16 cellular contexts compared by ENCODE assay signal in the genomic region with DNA sequence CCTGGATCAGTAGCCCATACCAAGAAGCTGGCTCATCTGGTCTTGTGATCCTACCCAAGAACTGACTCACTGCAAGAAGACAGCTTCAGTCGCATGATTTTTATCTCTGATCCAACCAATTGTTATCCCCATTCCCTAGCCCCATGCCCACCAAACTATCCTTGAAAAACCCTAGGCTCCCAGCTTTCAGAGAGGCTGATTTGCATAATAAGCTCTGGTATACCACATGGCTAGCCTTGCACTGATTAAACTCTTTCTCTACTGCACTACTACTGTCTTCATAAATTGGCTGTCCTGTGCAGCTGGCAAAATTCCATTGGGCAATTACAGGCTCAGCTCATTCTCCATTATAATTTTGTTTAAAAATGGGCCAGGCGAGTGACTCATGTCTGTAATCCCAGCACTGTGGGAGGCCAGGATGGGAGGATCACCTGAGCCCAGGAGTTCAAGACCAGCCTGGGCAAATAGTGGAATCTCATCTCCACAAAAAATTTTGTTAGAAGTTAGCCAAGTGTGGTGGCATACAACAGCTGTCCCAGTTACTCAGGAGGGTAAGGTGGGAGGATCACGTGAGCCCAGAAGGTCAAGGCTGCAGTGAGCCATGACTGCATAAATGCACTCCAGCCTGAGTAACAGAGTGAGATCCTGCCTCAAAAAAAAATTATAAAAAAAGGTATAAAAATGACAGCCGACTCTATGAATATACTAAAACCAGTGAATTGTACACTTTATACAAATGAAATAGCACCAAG.
A peak's percentile ranks its signal among the peaks of the same experiment; 100 is the strongest.
DNase-seq lines count a peak whose midpoint lies in the region; ATAC-seq, FAIRE-seq and TF ChIP-seq lines count a peak whose summit lies in the region.
"Had no signal": no experiment of that assay in that cellular context is flagged by ENCODE, and none has a peak within 500 bp of the region (broad histone marks: within the 10 kb centered on the region; RNA-seq: fewer than 3 reads in every experiment).

No MANE protein-coding gene starts in this region.

- H3K4me1 ChIP-seq in breast epithelium (no peaks in the 10 kb centered on the region), Caco-2 (no peaks in the 10 kb centered on the region)

- H3K27ac Mint-ChIP-seq in MCF 10A (ENCODE audit: low read depth, unreplicated experiment), result peak overlapping the region; percentile 81
- H3K27ac Mint-ChIP-seq in CD4-positive, alpha-beta T cell, result no peak overlapping the region
- H3K27ac Mint-ChIP-seq in Caco-2 (ENCODE audit: unreplicated experiment), result no peak overlapping the region
- H3K27ac Mint-ChIP-seq: activated naive CD4-positive, alpha-beta T cell treated with anti-CD3 and anti-CD28 coated beads for 36 hours had no signal

- intact Hi-C loops in MCF 10A (cut with micrococcal nuclease) (no loop called here), breast epithelium (cut with DNase I; ENCODE audit: low total_unique reads) (no loop called here), Caco-2 (cut with micrococcal nuclease; ENCODE audit: unreplicated experiment) (no loop called here)
- intact Hi-C loops in CD4-positive, alpha-beta T cell (cut with DNase I, micrococcal nuclease), result no loop called here

- CTCF ChIA-PET in MCF 10A (lab: Yijun Ruan, JAX) (interaction anchor here (0.5 to 0.8 kb wide), 3 partner anchors 9 to 39 kb away, joined by 3 to 5 read pairs (median 3); no protein-coding TSS in a partner anchor), Caco-2 (lab: Charles Lee) (no interaction called here)
- CTCF ChIA-PET in CD4-positive, alpha-beta T cell (lab: Charles Lee), result no interaction called here

- H3K9me3 ChIP-seq in breast epithelium (no peaks in the 10 kb centered on the region), Caco-2 (no peaks in the 10 kb centered on the region)
- H3K9me3 ChIP-seq in CD4-positive, alpha-beta T cell (ENCODE audit: control insufficient read depth, low read length), result no peaks in the 10 kb centered on the region
- H3K9me3 ChIP-seq: ovary, suprapubic skin had no signal

- no peaks in the 10 kb centered on the region for H3K36me3 Mint-ChIP-seq in MCF 10A (ENCODE audit: insufficient read depth, unreplicated experiment)
- H3K36me3 Mint-ChIP-seq in CD4-positive, alpha-beta T cell (ENCODE audit: low read depth), result no peaks in the 10 kb centered on the region
- no peaks in the 10 kb centered on the region for H3K36me3 Mint-ChIP-seq in Caco-2 (ENCODE audit: insufficient read depth, unreplicated experiment)

- no peaks in the 10 kb centered on the region for H3K36me3 ChIP-seq in breast epithelium
- H3K36me3 ChIP-seq in Caco-2 (ENCODE audit: control insufficient read depth, insufficient read depth, low read length), result no peaks in the 10 kb centered on the region
- H3K36me3 ChIP-seq: ovary, suprapubic skin, WERI-Rb-1 had no signal

- no peak overlapping the region for H3K27ac ChIP-seq in breast epithelium
- no peak overlapping the region for H3K27ac ChIP-seq in CD4-positive, alpha-beta T cell (ENCODE audit: low read depth, low read length)
- H3K27ac ChIP-seq: ovary, suprapubic skin, WERI-Rb-1 had no signal

- TF ChIP-seq CTCF in MCF 10A (IDR thresholded peaks at IDR 0.05; ENCODE audit: unreplicated experiment) (no peak), breast epithelium (IDR thresholded peaks at IDR 0.05) (no peak), Caco-2 (IDR thresholded peaks at IDR 0.05; ENCODE audit: insufficient read depth in 1 of 2, low read depth in 1 of 2, low read length in 1 of 2, severe bottlenecking in 1 of 2, unreplicated experiment in 1 of 2) (no peak)
- no peak for TF ChIP-seq CTCF in CD4-positive, alpha-beta T cell (IDR thresholded peaks at IDR 0.05)

- no peaks in the 10 kb centered on the region for H3K27me3 Mint-ChIP-seq in MCF 10A (ENCODE audit: insufficient read depth, unreplicated experiment)
- H3K27me3 Mint-ChIP-seq in CD4-positive, alpha-beta T cell, result peaks cover 25% of the 10 kb centered on the region
- no peaks in the 10 kb centered on the region for H3K27me3 Mint-ChIP-seq in Caco-2 (ENCODE audit: insufficient read depth, unreplicated experiment)

- H3K4me3 ChIP-seq in breast epithelium, result no peak overlapping the region
- no peak overlapping the region for H3K4me3 ChIP-seq in Caco-2 (ENCODE audit: low read depth, low read length)
- H3K4me3 ChIP-seq: ovary, suprapubic skin had no signal

- H3K9me3 Mint-ChIP-seq in MCF 10A (ENCODE audit: unreplicated experiment) (no peaks in the 10 kb centered on the region), Caco-2 (ENCODE audit: unreplicated experiment) (peaks cover 12% of the 10 kb centered on the region)
- H3K9me3 Mint-ChIP-seq in CD4-positive, alpha-beta T cell, result no peaks in the 10 kb centered on the region
- H3K9me3 Mint-ChIP-seq: activated naive CD4-positive, alpha-beta T cell treated with anti-CD3 and anti-CD28 coated beads for 36 hours had no signal

- BruUV-seq in MCF 10A (replicated peaks; lab: Mats Ljungman, UMichigan) (no TSS peak), Caco-2 (replicated peaks; lab: Mats Ljungman, UMichigan) (no TSS peak)

- H3K4me3 Mint-ChIP-seq in MCF 10A (ENCODE audit: unreplicated experiment), result no peak overlapping the region
- H3K4me3 Mint-ChIP-seq in CD4-positive, alpha-beta T cell, result no peak overlapping the region
- no peak overlapping the region for H3K4me3 Mint-ChIP-seq in Caco-2 (ENCODE audit: unreplicated experiment)
- H3K4me3 Mint-ChIP-seq: activated naive CD4-positive, alpha-beta T cell treated with anti-CD3 and anti-CD28 coated beads for 36 hours had no signal

- no peak for ATAC-seq in CD4-positive, alpha-beta T cell (ENCODE audit: poor library complexity)
- no peak for ATAC-seq in GM21786 (IDR thresholded peaks at IDR 0.05; ENCODE audit: unreplicated experiment)

- no peak for FAIRE-seq in RCC 7860 (lab: Jason Lieb, UNC)

- H3K4me1 Mint-ChIP-seq in MCF 10A (ENCODE audit: insufficient read depth, unreplicated experiment) (peaks cover 19% of the 10 kb centered on the region), Caco-2 (ENCODE audit: low read depth, unreplicated experiment) (peaks cover 6% of the 10 kb centered on the region)
- peaks cover 10% of the 10 kb centered on the region for H3K4me1 Mint-ChIP-seq in CD4-positive, alpha-beta T cell (ENCODE audit: low read depth)

- TF ChIP-seq POLR2A in breast epithelium (IDR thresholded peaks at IDR 0.05), result no peak

- peak; percentile 23 for DNase-seq in MCF 10A (ENCODE audit: unreplicated experiment)
- no peak for DNase-seq in breast epithelium (ENCODE audit: low spot score in 2 of 2)
- DNase-seq in RCC 7860 (ENCODE audit: low spot score), result peak; percentile 29
- peak; percentile 20 for DNase-seq in fibroblast of peridontal ligament (ENCODE audit: extremely low read depth)
- no peak for DNase-seq in NCI-H2029 (lab: John Stamatoyannopoulos, UW)
- DNase-seq in CD4-positive, alpha-beta T cell, result no peak
- DNase-seq in Caco-2, result no peak
- DNase-seq: activated naive CD4-positive, alpha-beta T cell treated with anti-CD3 and anti-CD28 coated beads for 36 hours; head of caudate nucleus; KG1; kidney glomerular epithelial cell; NK-92 treated with Interleukin-12 subunit alpha and Interleukin-12 subunit beta, amount 100 ng/mL, for 24 hours; ovary; WERI-Rb-1 had no signal

- POLR2A ChIA-PET in MCF 10A (lab: Yijun Ruan, JAX) (interaction anchor here (0.5 to 0.7 kb wide), 5 partner anchors 11 to 190 kb away, joined by 3 to 4 read pairs (median 3); no protein-coding TSS in a partner anchor), Caco-2 (lab: Charles Lee) (no interaction called here)
- POLR2A ChIA-PET in CD4-positive, alpha-beta T cell (lab: Charles Lee), result no interaction called here

- H3K27me3 ChIP-seq in breast epithelium, result no peaks in the 10 kb centered on the region
- H3K27me3 ChIP-seq in CD4-positive, alpha-beta T cell (ENCODE audit: control insufficient read depth, insufficient read depth, low read length), result no peaks in the 10 kb centered on the region
- H3K27me3 ChIP-seq in Caco-2 (replicated peaks; ENCODE audit: control insufficient read depth, insufficient read depth, low read length), result no peaks in the 10 kb centered on the region
- H3K27me3 ChIP-seq: ovary, suprapubic skin had no signal

Comparison
In these comparisons a context has a peak if more than half of its experiments do, and no peak if none do; other contexts are left out.
1. DNase-seq: peak in MCF 10A (single experiment), RCC 7860 (single experiment) and fibroblast of peridontal ligament (single experiment); none in breast epithelium (0 of 2), NCI-H2029 (single experiment), CD4-positive, alpha-beta T cell (0 of 10) and Caco-2 (0 of 2).